Comparison of ENCODE assay signal across 30 cellular contexts in the genomic region with DNA sequence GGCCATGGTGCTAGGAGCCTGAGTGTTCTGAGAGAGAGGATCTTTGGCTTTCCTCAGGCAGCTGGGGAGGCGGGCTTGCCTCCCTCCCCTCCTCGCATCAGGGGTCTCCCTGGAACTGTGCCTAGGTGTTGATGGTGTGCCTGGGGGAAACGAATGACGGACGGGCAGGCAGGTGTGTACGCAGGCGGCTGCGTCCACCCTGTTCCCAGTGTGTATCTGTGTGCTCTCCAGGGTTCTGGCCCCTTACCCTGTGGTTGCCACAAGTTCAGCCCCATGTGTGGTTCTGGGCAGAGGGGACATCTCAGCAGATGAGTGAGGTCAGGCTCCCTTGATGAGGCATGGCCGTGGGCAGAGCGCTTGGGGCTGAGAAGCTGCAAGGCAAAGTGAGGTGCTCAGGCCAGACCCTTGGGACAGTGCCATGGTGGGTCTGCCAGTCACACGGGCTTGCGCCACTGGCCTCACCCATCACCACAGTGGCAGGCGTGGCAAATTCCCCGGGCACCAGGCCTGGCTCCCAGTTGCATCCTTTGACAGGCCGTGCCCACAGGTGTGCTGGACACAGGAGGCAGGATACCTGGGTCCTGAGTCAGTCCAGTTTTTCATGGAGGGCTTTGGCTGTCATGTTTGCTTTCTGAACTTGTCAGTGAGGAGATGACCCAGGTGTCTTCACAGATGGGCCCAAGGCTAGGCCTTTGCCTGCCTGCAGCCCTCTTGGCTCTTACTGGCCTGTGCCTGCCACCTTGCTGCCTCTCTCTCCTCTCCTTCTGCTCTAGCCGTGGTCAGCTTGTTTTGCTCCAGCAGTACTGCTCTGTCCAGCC. TPM values are rescaled to one million over a fixed set of nuclear protein-coding genes. Genes with fewer than 3 reads are reported as not detected.
A peak's percentile ranks its signal among the peaks of the same experiment; 100 is the strongest.
DNase-seq lines count a peak whose midpoint lies in the region; ATAC-seq, FAIRE-seq and TF ChIP-seq lines count a peak whose summit lies in the region.
"Had no signal": no experiment of that assay in that cellular context is flagged by ENCODE, and none has a peak within 500 bp of the region (broad histone marks: within the 10 kb centered on the region; RNA-seq: fewer than 3 reads in every experiment).

No MANE protein-coding gene starts in this region.

- H3K9me3 Mint-ChIP-seq in H9 (no peaks in the 10 kb centered on the region), neural crest cell (no peaks in the 10 kb centered on the region)
- H3K9me3 Mint-ChIP-seq: CD4-positive, CD25-positive, alpha-beta regulatory T cell; memory B cell; naive thymus-derived CD4-positive, alpha-beta T cell; stimulated activated naive B cell treated with anti-CD40 and anti-IgM and Interleukin-4, amounts not matched to agents 10 μg/mL and 1 μg/mL and 100 μg/mL, for 72 hours; T-cell had no signal

- H3K9me3 ChIP-seq in H9 (ENCODE audit: control insufficient read depth, low read depth, low read length) (no peaks in the 10 kb centered on the region), K562 (replicated peaks; ENCODE audit: control insufficient read depth, insufficient read depth, low read depth, low read length) (no peaks in the 10 kb centered on the region)
- H3K9me3 ChIP-seq: upper lobe of right lung had no signal

- H2BK15ac ChIP-seq in H9 (ENCODE audit: low read depth, low read length): no peak overlapping the region

- no peaks in the 10 kb centered on the region for H3K36me3 ChIP-seq in K562 (ENCODE audit: control insufficient read depth, insufficient read depth, low read length)
- H3K36me3 ChIP-seq: upper lobe of right lung had no signal

- H3K4ac ChIP-seq in H9 (ENCODE audit: low read depth, low read length): no peak overlapping the region

- no peak overlapping the region for H3K4me2 ChIP-seq in H9 (ENCODE audit: insufficient read depth, insufficient read length, low read length)
- no peak overlapping the region for H3K4me2 ChIP-seq in K562 (ENCODE audit: insufficient read depth, low read length)

- peak overlapping the region in 2 of 3 experiments; percentile 72 to 73; a peak in 2 of 7 replicates for H3K27ac Mint-ChIP-seq in H9
- peak overlapping the region; percentile 57 for H3K27ac Mint-ChIP-seq in neural crest cell (ENCODE audit: unreplicated experiment)
- H3K27ac Mint-ChIP-seq: activated naive CD8-positive, alpha-beta T cell; memory B cell; stimulated activated naive B cell treated with anti-CD40 and anti-IgM and Interleukin-4, amounts not matched to agents 10 μg/mL and 1 μg/mL and 100 μg/mL, for 72 hours; T-cell had no signal

- no peak for ATAC-seq in K562
- ATAC-seq: naive thymus-derived CD4-positive, alpha-beta T cell; Panc1; stimulated activated naive B cell treated with anti-CD40 and anti-IgM and Interleukin-4, amounts not matched to agents 10 μg/mL and 1 μg/mL and 100 μg/mL, for 72 hours; T-cell; upper lobe of right lung had no signal

- H3K79me2 ChIP-seq in H9 (ENCODE audit: insufficient read depth, low read length) (no peaks in the 10 kb centered on the region), K562 (ENCODE audit: control insufficient read depth, insufficient read depth, low read length) (no peaks in the 10 kb centered on the region)
- H3K79me2 ChIP-seq: parathyroid adenoma had no signal

- WGBS in H9 (ENCODE audit: extremely low coverage, insufficient read length, low lambda C conversion rate): no CpG with 5 or more reads among the region's 16 CpGs
- 2% methylated on average over 16 of the region's 16 CpGs for WGBS in K562 (ENCODE audit: insufficient coverage, low coverage, missing lambda C conversion rate)

- H3K56ac ChIP-seq in H9 (ENCODE audit: insufficient read length, low read depth, low read length): no peak overlapping the region

- no peak overlapping the region for H4K91ac ChIP-seq in H9 (ENCODE audit: insufficient read length, low read depth, low read length)

- in situ Hi-C loops in K562 (cut with MboI): no loop called here

- H3K27me3 Mint-ChIP-seq in H9 (ENCODE audit: low read depth) (peaks cover 2% of the 10 kb centered on the region), neural crest cell (ENCODE audit: low read depth) (no peaks in the 10 kb centered on the region)
- H3K27me3 Mint-ChIP-seq: activated naive CD8-positive, alpha-beta T cell; CD4-positive, CD25-positive, alpha-beta regulatory T cell; memory B cell; naive thymus-derived CD4-positive, alpha-beta T cell; stimulated activated naive B cell treated with anti-CD40 and anti-IgM and Interleukin-4, amounts not matched to agents 10 μg/mL and 1 μg/mL and 100 μg/mL, for 72 hours; T-cell had no signal

- peaks cover 27% of the 10 kb centered on the region for H3K9me1 ChIP-seq in K562 (ENCODE audit: control insufficient read depth, insufficient read depth, low read length)

- no peak for DNase-seq in H9
- DNase-seq in K562 (ENCODE audit: extremely low read depth in 1 of 4, low spot score in 3 of 4): peak in 2 of 4 experiments; percentile 55 to 58
- no peak for DNase-seq in neural crest cell (ENCODE audit: low read depth, low spot score)
- no peak for DNase-seq in stimulated activated CD4-positive, alpha-beta T cell treated with anti-CD3 and anti-CD28 coated beads, Interleukin-15, amount 100 ng/mL, for 24 hours
- DNase-seq in NCI-H345 (lab: John Stamatoyannopoulos, UW): no peak
- DNase-seq in NCI-H226: no peak
- no peak for DNase-seq in NCI-H1048 (lab: John Stamatoyannopoulos, UW)
- DNase-seq: activated CD4-positive, alpha-beta T cell treated with anti-CD3 and anti-CD28 coated beads for 4 hours; CD4-positive, CD25-positive, alpha-beta regulatory T cell; cortex of kidney; DMS 273 treated with DMSO at 0.1 percent for 48 hours; glutamatergic neuron; naive thymus-derived CD4-positive, alpha-beta T cell; NCI-H1417; NCI-H2107; NCI-H510A; NK-92 treated with Interleukin-12 subunit alpha and Interleukin-12 subunit beta, amount 100 ng/mL, for 24 hours; stimulated activated CD4-positive, alpha-beta T cell treated with anti-CD3 and anti-CD28 coated beads, Interleukin-2, amount 100 ng/mL, for 24 hours; stimulated activated naive B cell treated with anti-CD40 and anti-IgM and Interleukin-4, amounts not matched to agents 10 μg/mL and 1 μg/mL and 100 μg/mL, for 72 hours; T-cell; upper lobe of right lung had no signal

- no peak overlapping the region for H2AK5ac ChIP-seq in H9 (ENCODE audit: insufficient read length, low read length)

- no peak overlapping the region for H4K5ac ChIP-seq in H9 (ENCODE audit: insufficient read length, low read depth, low read length)

- no peaks in the 10 kb centered on the region for H3K4me1 ChIP-seq in H9 (ENCODE audit: insufficient read depth, low read length)
- H3K4me1 ChIP-seq in K562 (replicated peaks in 1 of 2; ENCODE audit: control insufficient read depth in 2 of 2, insufficient read depth in 2 of 2, low read length in 2 of 2): peaks cover 0 to 45% of the 10 kb centered on the region in 2 experiments; a peak in 3 of 5 replicates

- no peak overlapping the region for H2BK5ac ChIP-seq in H9 (ENCODE audit: insufficient read length, low read length)

- H3K14ac ChIP-seq in H9 (ENCODE audit: insufficient read depth, low read length): no peak overlapping the region

- H3K23me2 ChIP-seq in H9 (ENCODE audit: insufficient read length, low read depth, low read length, poor library complexity, severe bottlenecking): no peaks in the 10 kb centered on the region

- no TSS peak for BruUV-seq in K562 (replicated peaks; lab: Mats Ljungman, UMichigan)

- intact Hi-C loops in K562 (cut with micrococcal nuclease): no loop called here

- H3T11ph ChIP-seq in H9 (ENCODE audit: low read length): no peak overlapping the region

- no peak for FAIRE-seq in K562 (lab: Jason Lieb, UNC)
- FAIRE-seq: endometrium, G401.6, GM18507, H54 had no signal

- H2BK120ac ChIP-seq in H9 (ENCODE audit: low read depth, low read length, poor library complexity, severe bottlenecking): no peak overlapping the region

- POLR2A ChIA-PET in K562 (lab: Yijun Ruan, JAX): interaction anchor here (0.6 to 19.9 kb wide), 9 partner anchors 8 to 75 kb away, joined by 3 to 414 read pairs (median 6); a partner anchor contains a TSS

- no peak overlapping the region for H4K8ac ChIP-seq in H9 (replicated peaks; ENCODE audit: insufficient read length, low read depth, low read length)

- H3K23ac ChIP-seq in H9 (ENCODE audit: insufficient read length, low read depth, low read length): no peak overlapping the region

- H3K79me1 ChIP-seq in H9 (ENCODE audit: insufficient read depth, low read depth, low read length, poor library complexity, severe bottlenecking): no peaks in the 10 kb centered on the region

- H3K27ac ChIP-seq in H9 (ENCODE audit: insufficient read length, low read depth, low read length) (no peak overlapping the region), K562 (ENCODE audit: extremely low read depth, low read depth, low read length) (no peak overlapping the region), temporal lobe (ENCODE audit: low read depth, low read length) (peak overlapping the region; percentile 90)
- H3K27ac ChIP-seq: upper lobe of right lung had no signal

- TF ChIP-seq RAD21 in K562 (CRISPR knock-in tag; conservative IDR thresholded peaks at IDR 0.05 in 1 of 2, IDR thresholded peaks at IDR 0.05 in 1 of 2): 0 out of 4 replicates have a peak, but pooled peaks of 1 of the 2 experiments have one; percentile 4

- CTCF ChIA-PET in K562 (lab: Yijun Ruan, JAX; ENCODE audit: low intra/inter-chr PET ratio): no interaction called here

- H3K4me1 Mint-ChIP-seq in H9 (peaks cover 0 to 9% of the 10 kb centered on the region in 2 experiments; a peak in 2 of 4 replicates), neural crest cell (peaks cover 6% of the 10 kb centered on the region)
- H3K4me1 Mint-ChIP-seq: CD4-positive, CD25-positive, alpha-beta regulatory T cell; memory B cell; stimulated activated naive B cell treated with anti-CD40 and anti-IgM and Interleukin-4, amounts not matched to agents 10 μg/mL and 1 μg/mL and 100 μg/mL, for 72 hours; T-cell had no signal

- no peak overlapping the region for H3K4me3 ChIP-seq in K562
- H3K4me3 ChIP-seq: upper lobe of right lung had no signal

- TF ChIP-seq CTCF in H9 (conservative IDR thresholded peaks at IDR 0.05): no peak
- TF ChIP-seq CTCF in K562 (IDR thresholded peaks at IDR 0.05 in 2 of 3, conservative IDR thresholded peaks at IDR 0.05 in 1 of 3; ENCODE audit: insufficient read depth in 2 of 3, low read depth in 1 of 3, low read length in 3 of 3): no peak
- TF ChIP-seq CTCF in neural crest cell (conservative IDR thresholded peaks at IDR 0.05): no peak

- H3K36me3 Mint-ChIP-seq in H9 (ENCODE audit: insufficient read depth in 1 of 3, low read depth in 3 of 3) (peaks cover 0 to 13% (median 4%) of the 10 kb centered on the region in 3 experiments; a peak in 3 of 7 replicates), neural crest cell (ENCODE audit: low read depth) (no peaks in the 10 kb centered on the region)
- H3K36me3 Mint-ChIP-seq: activated naive CD8-positive, alpha-beta T cell; CD4-positive, CD25-positive, alpha-beta regulatory T cell; memory B cell; naive thymus-derived CD4-positive, alpha-beta T cell; T-cell had no signal

- no peak overlapping the region for H3K18ac ChIP-seq in H9 (ENCODE audit: insufficient read length, low read depth, low read length)

- no peaks in the 10 kb centered on the region for H3K27me3 ChIP-seq in H9 (ENCODE audit: insufficient read depth, low read length)
- H3K27me3 ChIP-seq in K562 (ENCODE audit: control insufficient read depth in 2 of 2, insufficient read depth in 2 of 2, low read length in 2 of 2): peaks cover 92 to 100% of the 10 kb centered on the region in 2 experiments
- H3K27me3 ChIP-seq: upper lobe of right lung had no signal

- H3K9ac ChIP-seq in H9 (ENCODE audit: extremely low read depth, insufficient read length, low read length) (no peak overlapping the region), K562 (ENCODE audit: insufficient read depth in 1 of 2, low read depth in 2 of 2, low read length in 2 of 2) (no peak overlapping the region)
- H3K9ac ChIP-seq: parathyroid adenoma had no signal

- H4K20me1 ChIP-seq in H9 (ENCODE audit: control insufficient read depth, insufficient read depth, insufficient read length) (peaks cover 3% of the 10 kb centered on the region), K562 (replicated peaks; ENCODE audit: control insufficient read depth, insufficient read depth, low read length) (peaks cover 100% of the 10 kb centered on the region)

- H2BK20ac ChIP-seq in H9 (ENCODE audit: low read depth, low read length, poor library complexity, severe bottlenecking): no peak overlapping the region

- TF ChIP-seq EP300 in K562 (IDR thresholded peaks at IDR 0.05; ENCODE audit: low read length): no peak

- TF ChIP-seq POLR2A in K562 (conservative IDR thresholded peaks at IDR 0.05): no peak

- H2AFZ ChIP-seq in H9 (ENCODE audit: low read length): no peak overlapping the region
- no peak overlapping the region for H2AFZ ChIP-seq in K562 (ENCODE audit: low read depth, low read length)
- H2AFZ ChIP-seq: parathyroid adenoma had no signal

- H3K4me3 Mint-ChIP-seq in H9: no peak overlapping the region
- H3K4me3 Mint-ChIP-seq in neural crest cell: no peak overlapping the region
- H3K4me3 Mint-ChIP-seq: activated naive CD8-positive, alpha-beta T cell; CD4-positive, CD25-positive, alpha-beta regulatory T cell; memory B cell; naive thymus-derived CD4-positive, alpha-beta T cell; stimulated activated naive B cell treated with anti-CD40 and anti-IgM and Interleukin-4, amounts not matched to agents 10 μg/mL and 1 μg/mL and 100 μg/mL, for 72 hours; T-cell had no signal

- H2BK12ac ChIP-seq in H9 (ENCODE audit: insufficient read length, low read depth, low read length): no peak overlapping the region

RNA-seq across cellular contexts. Expression of a gene that starts 27.3 kb away (rescaled TPM):
- total RNA-seq in H9 (2021): 5.0 and 5.2 TPM in 2 replicates
- total RNA-seq in K562 (2011; cell fraction: chromatin; rRNA removed; ENCODE audit: low replicate concordance): 0.79 and 1.2 TPM in 2 replicates
- 0.50 and 0.79 TPM in 2 replicates for total RNA-seq in K562 (2011; cell fraction: nucleolus; rRNA removed)
- total RNA-seq in K562 (2011; cell fraction: nucleoplasm; rRNA removed): 0.29 and 0.46 TPM in 2 replicates
- 0.14 and 0.24 TPM in 2 replicates for total RNA-seq in K562 (2014; rRNA removed)
- total RNA-seq in K562 (2014; rRNA removed; fragmentation: Illumina TruSeq; extraction: Trizol): 0.04 and 0.10 TPM in 2 replicates
- total RNA-seq in K562 (2015; rRNA removed; fragmentation: Illumina TruSeq; extraction: Trizol): 0.04 and 0.11 TPM in 2 replicates
- total RNA-seq in K562 (2021): 0.22 and 0.74 TPM in 2 replicates
- polyA plus RNA-seq in K562 (2011; rRNA removed): 0.13 and 0.22 TPM in 2 replicates
- 0.15 and 0.31 TPM in 2 replicates for polyA plus RNA-seq in K562 (2011; cell fraction: cytosol; rRNA removed)
- 0.35 and 0.60 TPM in 2 replicates for polyA plus RNA-seq in K562 (2011; cell fraction: nucleus; rRNA removed)
- 0.14 and 0.26 TPM in 2 replicates for polyA plus RNA-seq in K562 (2012)
- 0.12 and 0.13 TPM in 2 replicates for polyA plus RNA-seq in K562 (2014; fragmentation: Illumina TruSeq; extraction: Trizol)
- polyA plus RNA-seq in K562 (2014; fragmentation: Nextera tagmentation; extraction: Ambion mirVana): not detected
- polyA plus RNA-seq in K562 (2014; rRNA removed): 0.18 TPM in 1 of 2 replicates, not detected in the other
- 0.21 and 0.32 TPM in 2 replicates for polyA minus RNA-seq in K562 (2011; rRNA and poly(A)+ RNA removed)
- polyA minus RNA-seq in K562 (2011; cell fraction: cytosol; rRNA and poly(A)+ RNA removed): 0.57 TPM in 1 of 2 replicates, not detected in the other
- 0.40 and 0.67 TPM in 2 replicates for polyA minus RNA-seq in K562 (2011; cell fraction: nucleus; rRNA and poly(A)+ RNA removed)
- 25.2 and 25.5 TPM in 2 replicates for total RNA-seq in neural crest cell
- total RNA-seq in temporal lobe: 124 TPM
- polyA plus RNA-seq: naive thymus-derived CD4-positive, alpha-beta T cell had no signal

RNA-seq across cellular contexts. Expression of a gene that starts 44.2 kb away (rescaled TPM):
- total RNA-seq in H9 (2021) (not detected in 2 replicates), K562 (2014; rRNA removed) (not detected in 2 replicates), K562 (2014; rRNA removed; fragmentation: Illumina TruSeq; extraction: Trizol) (not detected in 2 replicates), K562 (2015; rRNA removed; fragmentation: Illumina TruSeq; extraction: Trizol) (not detected in 2 replicates), K562 (2021) (not detected in 2 replicates), neural crest cell (0.86 and 2.9 TPM in 2 replicates), temporal lobe (2.7 TPM)
- not detected in 2 replicates for total RNA-seq in K562 (2011; cell fraction: chromatin; rRNA removed; ENCODE audit: low replicate concordance)
- not detected in 2 replicates for total RNA-seq in K562 (2011; cell fraction: nucleolus; rRNA removed)
- not detected in 2 replicates for total RNA-seq in K562 (2011; cell fraction: nucleoplasm; rRNA removed)
- polyA plus RNA-seq in K562 (2011; rRNA removed) (0.24 TPM in 1 of 2 replicates, not detected in the other), K562 (2014; fragmentation: Illumina TruSeq; extraction: Trizol) (not detected in 2 replicates), K562 (2014; fragmentation: Nextera tagmentation; extraction: Ambion mirVana) (under 1 TPM in 1 of 2 experiments, not detected in 1; 0.35 TPM), K562 (2014; rRNA removed) (not detected in 2 replicates)
- not detected in 2 replicates for polyA plus RNA-seq in K562 (2011; cell fraction: cytosol; rRNA removed)
- polyA plus RNA-seq in K562 (2011; cell fraction: nucleus; rRNA removed): 0.27 TPM in 1 of 2 replicates, not detected in the other
- not detected in 2 replicates for polyA plus RNA-seq in K562 (2012)
- polyA minus RNA-seq in K562 (2011; rRNA and poly(A)+ RNA removed): not detected in 2 replicates
- not detected in 2 replicates for polyA minus RNA-seq in K562 (2011; cell fraction: cytosol; rRNA and poly(A)+ RNA removed)
- polyA minus RNA-seq in K562 (2011; cell fraction: nucleus; rRNA and poly(A)+ RNA removed): not detected in 2 replicates
- total RNA-seq: CD4-positive, CD25-positive, alpha-beta regulatory T cell; upper lobe of right lung had no signal

RNA-seq across cellular contexts. Expression of a gene that starts 47.7 kb away (rescaled TPM):
- total RNA-seq in H9 (2021) (0.92 and 1.4 TPM in 2 replicates), K562 (2014; rRNA removed) (0.04 and 0.50 TPM in 2 replicates), K562 (2014; rRNA removed; fragmentation: Illumina TruSeq; extraction: Trizol) (not detected in 2 replicates), K562 (2015; rRNA removed; fragmentation: Illumina TruSeq; extraction: Trizol) (not detected in 2 replicates), K562 (2021) (0.09 TPM in 1 of 2 replicates, not detected in the other), neural crest cell (13.5 and 14.4 TPM in 2 replicates), temporal lobe (4.9 TPM)
- not detected in 2 replicates for total RNA-seq in K562 (2011; cell fraction: chromatin; rRNA removed; ENCODE audit: low replicate concordance)
- not detected in 2 replicates for total RNA-seq in K562 (2011; cell fraction: nucleolus; rRNA removed)
- total RNA-seq in K562 (2011; cell fraction: nucleoplasm; rRNA removed): not detected in 2 replicates
- polyA plus RNA-seq in K562 (2011; rRNA removed) (0.01 and 0.04 TPM in 2 replicates), K562 (2014; fragmentation: Illumina TruSeq; extraction: Trizol) (not detected in 2 replicates), K562 (2014; fragmentation: Nextera tagmentation; extraction: Ambion mirVana) (under 1 TPM; 0.04 to 0.08 TPM), K562 (2014; rRNA removed) (0.08 TPM in 1 of 2 replicates, not detected in the other)
- polyA plus RNA-seq in K562 (2011; cell fraction: cytosol; rRNA removed): 0.58 TPM in 1 of 2 replicates, not detected in the other
- 0.06 TPM in 1 of 2 replicates, not detected in the other for polyA plus RNA-seq in K562 (2011; cell fraction: nucleus; rRNA removed)
- polyA plus RNA-seq in K562 (2012): 0.08 and 0.18 TPM in 2 replicates
- polyA minus RNA-seq in K562 (2011; rRNA and poly(A)+ RNA removed): 0.42 TPM in 1 of 2 replicates, not detected in the other
- not detected in 2 replicates for polyA minus RNA-seq in K562 (2011; cell fraction: cytosol; rRNA and poly(A)+ RNA removed)
- 0.11 and 0.40 TPM in 2 replicates for polyA minus RNA-seq in K562 (2011; cell fraction: nucleus; rRNA and poly(A)+ RNA removed)
